Comparison of ENCODE assay signal across 1 cellular context in genomic region chrX:70030242-70030823, GRCh38.
TF ChIP-seq lines count a peak whose summit lies in the region.

No MANE protein-coding gene starts in this region.

TF ChIP-seq in HEK293, 187 proteins besides CTCF, POLR2A, EP300 and RAD21 (continued from another document):
- TF ChIP-seq ZBTB7A (tag by site-specific recombination; IDR thresholded peaks at IDR 0.05; ENCODE audit: low read depth): no peak
